1 cellular context compared by ENCODE assay signal in genomic region chr1:70072239-70072751, GRCh38.
TF ChIP-seq lines count a peak whose summit lies in the region.

No MANE protein-coding gene starts in this region.

TF ChIP-seq in GM23338, 12 proteins besides CTCF, POLR2A, EP300 and RAD21 (continued from another document):
- TF ChIP-seq ETS1 (IDR thresholded peaks at IDR 0.05), result no peak
